12 cellular contexts compared by ENCODE assay signal in genomic region chr20:50415031-50415515, GRCh38.
A peak's percentile ranks its signal among the peaks of the same experiment; 100 is the strongest.
DNase-seq lines count a peak whose midpoint lies in the region; ATAC-seq and TF ChIP-seq lines count a peak whose summit lies in the region.
"Had no signal": no experiment of that assay in that cellular context is flagged by ENCODE, and none has a peak within 500 bp of the region (broad histone marks: within the 10 kb centered on the region; RNA-seq: fewer than 3 reads in every experiment).

No MANE protein-coding gene starts in this region.

- H3K79me2 ChIP-seq in parathyroid adenoma: no peaks in the 10 kb centered on the region

- no peak overlapping the region for H3K9ac ChIP-seq in parathyroid adenoma

- peak overlapping the region; percentile 92 for H2AFZ ChIP-seq in parathyroid adenoma

- H3K4me3 ChIP-seq in parathyroid adenoma (ENCODE audit: low read depth, low read length) (no peak overlapping the region), BE2C (ENCODE audit: low read depth, low read length) (no peak overlapping the region)

- no peak for DNase-seq in left cardiac atrium
- no peak for DNase-seq in BE2C
- no peak for DNase-seq in ACHN
- DNase-seq: effector memory CD4-positive, alpha-beta T cell; MM.1S; stimulated activated CD4-positive, alpha-beta T cell treated with anti-CD3 and anti-CD28 coated beads, Interleukin-15, amount 100 ng/mL, for 24 hours; stimulated activated naive CD8-positive, alpha-beta T cell treated with anti-CD3 and anti-CD28 coated beads, Interleukin-15, amount 100 ng/mL, for 72 hours had no signal

- H3K36me3 ChIP-seq in parathyroid adenoma (ENCODE audit: control insufficient read depth, insufficient read depth, low read length) (no peaks in the 10 kb centered on the region), BE2C (no peaks in the 10 kb centered on the region)

- no peaks in the 10 kb centered on the region for H3K9me3 ChIP-seq in parathyroid adenoma (ENCODE audit: control insufficient read depth, low read length)
- H3K9me3 ChIP-seq in BE2C: peaks cover 3% of the 10 kb centered on the region; the same call in 1 of the 2 replicates

- H3K27me3 ChIP-seq in parathyroid adenoma (ENCODE audit: control insufficient read depth, insufficient read depth, low read length): no peaks in the 10 kb centered on the region
- H3K27me3 ChIP-seq in BE2C: no peaks in the 10 kb centered on the region

- peak overlapping the region; percentile 39 for H3K4me2 ChIP-seq in parathyroid adenoma (ENCODE audit: low read length)

- in situ Hi-C loops in ACHN (cut with HindIII; ENCODE audit: low pct_ligation_motif_present, low pct_unique_long_range_greater_than_20kb, low sequenced_read_pairs): no loop called here

- TF ChIP-seq CTCF in 22Rv1 (IDR thresholded peaks at IDR 0.05) (no peak), VCaP (conservative IDR thresholded peaks at IDR 0.05) (no peak), parathyroid adenoma (IDR thresholded peaks at IDR 0.05) (no peak), BE2C (IDR thresholded peaks at IDR 0.05; ENCODE audit: low read depth, low read length) (no peak)

- H3K4me1 ChIP-seq in parathyroid adenoma (peaks cover 16% of the 10 kb centered on the region), BE2C (no peaks in the 10 kb centered on the region)

- peak overlapping the region; percentile 75 for H3K27ac ChIP-seq in 22Rv1
- H3K27ac ChIP-seq in VCaP: peak overlapping the region; percentile 97
- peak overlapping the region; percentile 97 for H3K27ac ChIP-seq in parathyroid adenoma

- intact Hi-C loops in left cardiac atrium (cut with DNase I): loop anchor here in 1 of 2 donors (5.0 kb wide), 1 partner anchor 42 kb away; no protein-coding TSS in a partner anchor

- ATAC-seq in left cardiac atrium: peak; percentile 8 to 25
- ATAC-seq in GM21390 (IDR thresholded peaks at IDR 0.05; ENCODE audit: unreplicated experiment): no peak
- ATAC-seq in GM18861 (IDR thresholded peaks at IDR 0.05; ENCODE audit: unreplicated experiment): no peak
- ATAC-seq: stimulated activated naive CD8-positive, alpha-beta T cell treated with anti-CD3 and anti-CD28 coated beads, Interleukin-15, amount 100 ng/mL, for 72 hours had no signal

Comparison
In these comparisons a context has a peak if more than half of its experiments do, and no peak if none do; other contexts are left out.
1. ATAC-seq: peak in left cardiac atrium (2 of 2); none in GM21390 (single experiment) and GM18861 (single experiment).
2. Peak in every context shown above with its lines, with median percentiles within 50 percentile points of each other: H3K27ac ChIP-seq.